Comparison of ENCODE assay signal across 25 cellular contexts in the genomic region with DNA sequence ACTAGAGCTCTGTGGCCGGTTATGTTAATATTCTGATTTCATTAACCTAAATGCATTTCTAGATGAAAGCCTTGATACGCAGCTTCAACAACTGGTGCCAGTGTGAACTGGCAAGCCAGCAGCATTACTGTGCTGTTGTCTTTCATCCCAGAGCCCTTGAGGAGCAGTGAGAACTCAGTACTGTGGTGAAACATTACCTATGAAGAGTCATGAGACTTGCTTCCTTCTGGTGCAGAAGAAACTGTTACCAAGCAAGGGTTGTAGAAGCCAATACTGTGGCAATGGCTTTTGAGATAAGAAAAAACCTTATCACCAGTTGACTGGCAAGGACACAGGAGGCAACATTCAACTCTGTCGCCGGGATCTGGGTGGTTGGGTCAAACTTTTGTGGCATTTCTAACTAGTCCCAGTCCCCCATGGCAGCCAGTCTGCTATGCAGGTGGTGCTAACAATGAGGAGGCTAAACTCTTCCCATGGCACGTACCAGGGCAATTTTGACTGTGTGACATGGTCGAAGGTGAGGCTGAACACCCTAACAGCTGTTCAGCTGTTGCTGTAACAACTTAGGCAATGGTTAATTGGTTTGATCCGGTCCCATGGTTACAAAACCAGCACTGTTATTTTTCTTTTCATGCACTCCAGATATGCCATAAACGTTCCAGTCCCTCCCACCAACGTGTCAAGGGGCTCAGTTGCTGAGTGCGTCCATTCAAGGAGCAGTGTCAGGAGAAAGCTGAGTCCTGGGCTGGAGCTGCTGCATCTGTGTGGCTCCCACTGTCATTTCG. TPM values are rescaled to one million over a fixed set of nuclear protein-coding genes. Genes with fewer than 3 reads are reported as not detected.
DNase-seq lines count a peak whose midpoint lies in the region; ATAC-seq, FAIRE-seq and TF ChIP-seq lines count a peak whose summit lies in the region.
"Had no signal": no experiment of that assay in that cellular context is flagged by ENCODE, and none has a peak within 500 bp of the region (broad histone marks: within the 10 kb centered on the region; RNA-seq: fewer than 3 reads in every experiment).

No MANE protein-coding gene starts in this region.

- 16 to 20% methylated on average over 11 of the region's 11 CpGs for WGBS in pancreas, 2 donors

- H3K9me3 Mint-ChIP-seq in CD14-positive monocyte, result peaks cover 0 to 6% (median 2%) of the 10 kb centered on the region in 7 donors
- no peaks in the 10 kb centered on the region for H3K9me3 Mint-ChIP-seq in dendritic cell treated with granulocyte-macrophage colony-stimulating factor and Interleukin-4, amounts not matched to agents 40 ng/mL and 50 ng/mL, for 4 days
- H3K9me3 Mint-ChIP-seq: activated naive CD4-positive, alpha-beta T cell treated with anti-CD3 and anti-CD28 coated beads for 36 hours; CD4-positive, alpha-beta T cell; naive B cell had no signal

- H3K4me1 Mint-ChIP-seq in CD14-positive monocyte, result peaks cover 57% of the 10 kb centered on the region
- peaks cover 72% of the 10 kb centered on the region for H3K4me1 Mint-ChIP-seq in dendritic cell treated with granulocyte-macrophage colony-stimulating factor and Interleukin-4, amounts not matched to agents 40 ng/mL and 50 ng/mL, for 4 days (ENCODE audit: low read depth)

- H3K36me3 Mint-ChIP-seq in CD14-positive monocyte, result peaks cover 0 to 8% of the 10 kb centered on the region in 2 donors
- H3K36me3 Mint-ChIP-seq in dendritic cell treated with granulocyte-macrophage colony-stimulating factor and Interleukin-4, amounts not matched to agents 40 ng/mL and 50 ng/mL, for 4 days (ENCODE audit: low read depth), result no peaks in the 10 kb centered on the region
- H3K36me3 Mint-ChIP-seq: naive B cell had no signal

- no peak for FAIRE-seq in pancreas (lab: Jason Lieb, UNC)
- FAIRE-seq: GM19239 had no signal

- DNase-seq in CD14-positive monocyte (ENCODE audit: low spot score), result no peak
- DNase-seq in NCI-H748 (lab: John Stamatoyannopoulos, UW; ENCODE audit: unreplicated experiment), result peak; percentile 77
- peak in 5 of 6 donors; percentile 45 to 74 (median 61) for DNase-seq in pancreas
- no peak for DNase-seq in DMS153 (lab: John Stamatoyannopoulos, UW)
- no peak for DNase-seq in NK-92 (lab: John Stamatoyannopoulos, UW; ENCODE audit: unreplicated experiment)
- no peak for DNase-seq in mesenteric fat pad (ENCODE audit: low spot score)
- DNase-seq: ACHN; activated CD4-positive, alpha-beta T cell treated with anti-CD3 and anti-CD28 coated beads for 4 hours; activated CD8-positive, alpha-beta memory T cell treated with anti-CD3 and anti-CD28 coated beads, Interleukin-2, amount 50 U/mL, for 4 hours; activated naive CD4-positive, alpha-beta T cell treated with anti-CD3 and anti-CD28 coated beads for 36 hours; CD4-positive, alpha-beta T cell; MM.1S; naive B cell; NCI-H187; NCI-H446; PC-9; spleen; T1000; tibial artery had no signal

- H3K27ac ChIP-seq in pancreas, result peak overlapping the region; percentile 65 to 86 (median 80)
- H3K27ac ChIP-seq: ascending aorta, PC-9, tibial artery had no signal

- H3K27ac Mint-ChIP-seq in CD14-positive monocyte, result peak overlapping the region; percentile 88 to 97 (median 89)
- H3K27ac Mint-ChIP-seq in dendritic cell treated with granulocyte-macrophage colony-stimulating factor and Interleukin-4, amounts not matched to agents 40 ng/mL and 50 ng/mL, for 4 days, result peak overlapping the region; percentile 21
- H3K27ac Mint-ChIP-seq: activated naive CD4-positive, alpha-beta T cell treated with anti-CD3 and anti-CD28 coated beads for 36 hours; CD4-positive, alpha-beta T cell; naive B cell; progenitor cell of endocrine pancreas had no signal

- intact Hi-C loops in CD14-positive monocyte (cut with micrococcal nuclease), result no loop called here
- intact Hi-C loops in dendritic cell treated with granulocyte-macrophage colony-stimulating factor and Interleukin-4, amounts not matched to agents 40 ng/mL and 50 ng/mL, for 4 days (cut with micrococcal nuclease), result no loop called here
- intact Hi-C loops in pancreas (cut with DNase I), result no loop called here

- no peak overlapping the region for H3K4me3 ChIP-seq in pancreas
- H3K4me3 ChIP-seq: ascending aorta, PC-9, spleen, tibial artery had no signal

- no peaks in the 10 kb centered on the region for H3K9me3 ChIP-seq in pancreas
- H3K9me3 ChIP-seq: ascending aorta, spleen, tibial artery had no signal

- peak; percentile 83 to 90 (median 88) for ATAC-seq in pancreas
- ATAC-seq in GM21528 (IDR thresholded peaks at IDR 0.05; ENCODE audit: low FRiP score, unreplicated experiment), result no peak
- ATAC-seq: left lobe of liver had no signal

- no peak overlapping the region for H3K4me3 Mint-ChIP-seq in CD14-positive monocyte
- no peak overlapping the region for H3K4me3 Mint-ChIP-seq in dendritic cell treated with granulocyte-macrophage colony-stimulating factor and Interleukin-4, amounts not matched to agents 40 ng/mL and 50 ng/mL, for 4 days
- H3K4me3 Mint-ChIP-seq: activated naive CD4-positive, alpha-beta T cell treated with anti-CD3 and anti-CD28 coated beads for 36 hours; CD4-positive, alpha-beta T cell; naive B cell had no signal

- H3K27me3 Mint-ChIP-seq in CD14-positive monocyte (ENCODE audit: low read depth in 3 of 3), result peaks cover 0 to 9% (median 0%) of the 10 kb centered on the region in 3 donors
- no peaks in the 10 kb centered on the region for H3K27me3 Mint-ChIP-seq in dendritic cell treated with granulocyte-macrophage colony-stimulating factor and Interleukin-4, amounts not matched to agents 40 ng/mL and 50 ng/mL, for 4 days
- H3K27me3 Mint-ChIP-seq: CD4-positive, alpha-beta T cell had no signal

- no peaks in the 10 kb centered on the region for H3K27me3 ChIP-seq in pancreas
- H3K27me3 ChIP-seq: ascending aorta, spleen, tibial artery had no signal

- no peaks in the 10 kb centered on the region for H3K36me3 ChIP-seq in pancreas
- H3K36me3 ChIP-seq: ascending aorta, spleen, tibial artery had no signal

- no peak for TF ChIP-seq CTCF in CD14-positive monocyte (IDR thresholded peaks at IDR 0.05)
- no peak for TF ChIP-seq CTCF in pancreas (IDR thresholded peaks at IDR 0.05)

- peaks cover 11 to 19% (median 17%) of the 10 kb centered on the region in 3 donors for H3K4me1 ChIP-seq in pancreas

RNA-seq across cellular contexts. Expression of a gene that starts 12.6 kb away (rescaled TPM):
- polyA plus RNA-seq in CD14-positive monocyte (100 to 1,000 TPM; 788 to 878 TPM), pancreas (10 to 100 TPM; 53.1 to 74.7 TPM)
- total RNA-seq in pancreas (10 to 100 TPM; 22.6 to 77.8 (median 40.6) TPM), mesenteric fat pad (241 TPM)

Comparison
In these comparisons a context has a peak if more than half of its experiments do, and no peak if none do; other contexts are left out.
1. DNase-seq: peak in NCI-H748 (single experiment) and pancreas (5 of 6); none in CD14-positive monocyte (single experiment), DMS153 (single experiment), NK-92 (single experiment) and mesenteric fat pad (single experiment).